Comparison of ENCODE assay signal across 13 cellular contexts in genomic region chr19:13089857-13090507, GRCh38. TPM values are rescaled to one million over a fixed set of nuclear protein-coding genes. Genes with fewer than 3 reads are reported as not detected.
DNase-seq lines count a peak whose midpoint lies in the region; ATAC-seq and TF ChIP-seq lines count a peak whose summit lies in the region.
"Had no signal": no experiment of that assay in that cellular context is flagged by ENCODE, and none has a peak within 500 bp of the region (broad histone marks: within the 10 kb centered on the region; RNA-seq: fewer than 3 reads in every experiment).

No MANE protein-coding gene starts in this region.

- no peaks in the 10 kb centered on the region for H3K36me3 Mint-ChIP-seq in progenitor cell of endocrine pancreas (ENCODE audit: insufficient read depth)

- TF ChIP-seq POLR2A in esophagus muscularis mucosa (IDR thresholded peaks at IDR 0.05; ENCODE audit: low read depth) = no peak

- H3K27me3 ChIP-seq in RWPE2 (ENCODE audit: insufficient read depth, poor library complexity, severe bottlenecking) = no peaks in the 10 kb centered on the region
- no peaks in the 10 kb centered on the region for H3K27me3 ChIP-seq in esophagus muscularis mucosa
- H3K27me3 ChIP-seq in tibial artery = no peaks in the 10 kb centered on the region
- H3K27me3 ChIP-seq: BE2C had no signal

- DNase-seq in RWPE2 (ENCODE audit: low spot score) (peak; percentile 52), esophagus muscularis mucosa (ENCODE audit: extremely low spot score) (no peak), progenitor cell of endocrine pancreas (ENCODE audit: low spot score, unreplicated experiment) (no peak), tibial artery (no peak)
- DNase-seq: activated effector memory CD4-positive, alpha-beta T cell treated with Interleukin-2 at 50 U/mL for 16 hours; anterior cingulate cortex; NCI-H1694 treated with DMSO at 0.1 percent for 48 hours had no signal

- H3K4me3 ChIP-seq in RWPE2 (ENCODE audit: severe bottlenecking) = no peak overlapping the region
- H3K4me3 ChIP-seq in esophagus muscularis mucosa = no peak overlapping the region
- H3K4me3 ChIP-seq in tibial artery = no peak overlapping the region

- H3K4me1 Mint-ChIP-seq in progenitor cell of endocrine pancreas (ENCODE audit: low read depth) = peaks cover 2% of the 10 kb centered on the region

- H3K36me3 ChIP-seq in RWPE2 (ENCODE audit: low read depth) = no peaks in the 10 kb centered on the region
- H3K36me3 ChIP-seq in esophagus muscularis mucosa = peaks cover 5 to 48% (median 35%) of the 10 kb centered on the region in 4 donors
- H3K36me3 ChIP-seq in tibial artery = peaks cover 4 to 46% (median 13%) of the 10 kb centered on the region in 3 donors
- H3K36me3 ChIP-seq: BE2C had no signal

- peak overlapping the region; percentile 13 for H3K27ac Mint-ChIP-seq in progenitor cell of endocrine pancreas

- no peak for TF ChIP-seq CTCF in RWPE2 (IDR thresholded peaks at IDR 0.05; ENCODE audit: poor library complexity, severe bottlenecking)
- no peak for TF ChIP-seq CTCF in esophagus muscularis mucosa (IDR thresholded peaks at IDR 0.05)
- no peak for TF ChIP-seq CTCF in progenitor cell of endocrine pancreas (IDR thresholded peaks at IDR 0.05; ENCODE audit: unreplicated experiment)
- no peak for TF ChIP-seq CTCF in tibial artery (IDR thresholded peaks at IDR 0.05)

- H3K9me3 ChIP-seq in RWPE2 (ENCODE audit: severe bottlenecking) = no peaks in the 10 kb centered on the region
- H3K9me3 ChIP-seq in esophagus muscularis mucosa = no peaks in the 10 kb centered on the region
- H3K9me3 ChIP-seq in tibial artery = no peaks in the 10 kb centered on the region
- H3K9me3 ChIP-seq: BE2C had no signal

- no peak for TF ChIP-seq EP300 in esophagus muscularis mucosa (IDR thresholded peaks at IDR 0.05)

- WGBS in esophagus muscularis mucosa = 78% methylated on average over 7 of the region's 12 CpGs

- intact Hi-C loops in esophagus muscularis mucosa (cut with DNase I) = loop anchor here (2.0 kb wide), 1 partner anchor 27 kb away; no protein-coding TSS in a partner anchor
- intact Hi-C loops in tibial artery (cut with DNase I; ENCODE audit: low total_unique reads) = no loop called here

- H3K4me1 ChIP-seq in RWPE2 (ENCODE audit: insufficient read depth, poor library complexity, severe bottlenecking) (no peaks in the 10 kb centered on the region), esophagus muscularis mucosa (peaks cover 62 to 81% (median 78%) of the 10 kb centered on the region in 4 donors), tibial artery (peaks cover 14 to 93% (median 74%) of the 10 kb centered on the region in 4 donors)

- peaks cover 80% of the 10 kb centered on the region for H3K27me3 Mint-ChIP-seq in progenitor cell of endocrine pancreas

- H3K27ac ChIP-seq in RWPE2 (ENCODE audit: poor library complexity, severe bottlenecking) (no peak overlapping the region), esophagus muscularis mucosa (replicated peaks in 1 of 4) (peak overlapping the region; percentile 79 to 90 (median 86)), tibial artery (peak overlapping the region; percentile 90 to 94)
- H3K27ac ChIP-seq: epithelial cell of prostate had no signal

- H3K4me3 Mint-ChIP-seq in progenitor cell of endocrine pancreas (ENCODE audit: low read depth) = no peak overlapping the region

- ATAC-seq in RWPE2 (ENCODE audit: low read depth) (no peak), HG02588 (IDR thresholded peaks at IDR 0.05; ENCODE audit: unreplicated experiment) (no peak), GM19395 (IDR thresholded peaks at IDR 0.05; ENCODE audit: unreplicated experiment) (no peak), GM18870 (IDR thresholded peaks at IDR 0.05; ENCODE audit: unreplicated experiment) (no peak)

- no peaks in the 10 kb centered on the region for H3K9me3 Mint-ChIP-seq in progenitor cell of endocrine pancreas (ENCODE audit: low read depth)

RNA-seq across cellular contexts. Expression of gene LYL1, which starts 12.7 kb away (rescaled TPM):
- total RNA-seq in esophagus muscularis mucosa (10 to 100 TPM; 11.9 to 20.2 (median 17.0) TPM), progenitor cell of endocrine pancreas (0.47 and 0.50 TPM in 2 replicates)
- total RNA-seq: M059J had no signal

RNA-seq across cellular contexts. Expression of gene TRMT1, which starts 26.6 kb away (rescaled TPM):
- total RNA-seq in esophagus muscularis mucosa (10 to 100 TPM; 21.4 to 27.6 (median 26.9) TPM), progenitor cell of endocrine pancreas (51.5 and 52.4 TPM in 2 replicates)

RNA-seq across cellular contexts. Expression of gene NACC1, which starts 28.1 kb away (rescaled TPM):
- 10 to 100 TPM; 24.5 to 61.6 (median 29.6) TPM for total RNA-seq in esophagus muscularis mucosa
- 92.3 and 103 TPM in 2 replicates for total RNA-seq in progenitor cell of endocrine pancreas
